ENCODE assay signal across 14 cellular contexts in genomic region chr16:85381738-85382592, GRCh38.
DNase-seq lines count a peak whose midpoint lies in the region; ATAC-seq, FAIRE-seq and TF ChIP-seq lines count a peak whose summit lies in the region.
"Had no signal": no experiment of that assay in that cellular context is flagged by ENCODE, and none has a peak within 500 bp of the region (broad histone marks: within the 10 kb centered on the region; RNA-seq: fewer than 3 reads in every experiment).

No MANE protein-coding gene starts in this region.

- TF ChIP-seq EP300 in HepG2 (IDR thresholded peaks at IDR 0.05; ENCODE audit: low read depth in 2 of 2, low read length in 2 of 2) (no peak), HepG2 (CRISPR knock-in tag; IDR thresholded peaks at IDR 0.05; ENCODE audit: borderline replicate concordance) (no peak)

- in situ Hi-C loops in brain microvascular endothelial cell (cut with HindIII; ENCODE audit: low pct_ligation_motif_present, low sequenced_read_pairs): no loop called here
- in situ Hi-C loops in HepG2 (cut with HindIII; ENCODE audit: extremely low pct_ligation_motif_present, low pct_unique_long_range_greater_than_20kb): no loop called here
- in situ Hi-C loops in ACHN (cut with HindIII; ENCODE audit: low pct_ligation_motif_present, low pct_unique_long_range_greater_than_20kb, low sequenced_read_pairs): no loop called here

- no peaks in the 10 kb centered on the region for H3K79me2 ChIP-seq in HepG2 (ENCODE audit: insufficient read depth, low read length)

- H2AFZ ChIP-seq in HepG2 (ENCODE audit: low read length): no peak overlapping the region

- no peak for ATAC-seq in HepG2
- no peak for ATAC-seq in stimulated activated memory B cell treated with anti-CD40 and anti-IgM and Interleukin-4, amounts not matched to agents 10 μg/mL and 1 μg/mL and 100 μg/mL, for 72 hours
- ATAC-seq in HG02798 (IDR thresholded peaks at IDR 0.05; ENCODE audit: poor library complexity, unreplicated experiment): no peak
- ATAC-seq: psoas muscle had no signal

- H3K36me3 ChIP-seq in CD8-positive, alpha-beta memory T cell (ENCODE audit: insufficient read depth, low read length): no peaks in the 10 kb centered on the region
- H3K36me3 ChIP-seq in brain microvascular endothelial cell (replicated peaks) (no peaks in the 10 kb centered on the region), HepG2 (replicated peaks in 1 of 2; ENCODE audit: control insufficient read depth in 1 of 2, insufficient read depth in 2 of 2, low read length in 2 of 2) (no peaks in the 10 kb centered on the region)

- H3K27ac Mint-ChIP-seq in CD8-positive, alpha-beta memory T cell: no peak overlapping the region
- no peak overlapping the region for H3K27ac Mint-ChIP-seq in stimulated activated memory B cell treated with anti-CD40 and anti-IgM and Interleukin-4, amounts not matched to agents 10 μg/mL and 1 μg/mL and 100 μg/mL, for 72 hours

- no peaks in the 10 kb centered on the region for H3K27me3 ChIP-seq in CD8-positive, alpha-beta memory T cell (ENCODE audit: insufficient read depth, low read length, poor library complexity, severe bottlenecking)
- H3K27me3 ChIP-seq in brain microvascular endothelial cell (replicated peaks) (no peaks in the 10 kb centered on the region), HepG2 (ENCODE audit: control insufficient read depth in 1 of 2, insufficient read depth in 2 of 2, low read length in 2 of 2) (peaks cover 3 to 25% of the 10 kb centered on the region in 2 experiments; a peak in 3 of 5 replicates)

- no peak for TF ChIP-seq RAD21 in HepG2 (CRISPR knock-in tag; IDR thresholded peaks at IDR 0.05)

- TF ChIP-seq CTCF in brain microvascular endothelial cell (IDR thresholded peaks at IDR 0.05; ENCODE audit: low read depth, low read length, missing control alignments) (no peak), HepG2 (CRISPR knock-in tag; IDR thresholded peaks at IDR 0.05) (no peak)

- no TSS peak for BruUV-seq in HepG2 (replicated peaks; lab: Mats Ljungman, UMichigan)

- intact Hi-C loops in HepG2 (cut with micrococcal nuclease; ENCODE audit: unreplicated experiment): no loop called here

- peaks cover 8 to 26% of the 10 kb centered on the region in 2 donors for H3K27me3 Mint-ChIP-seq in CD8-positive, alpha-beta memory T cell
- peaks cover 59% of the 10 kb centered on the region for H3K27me3 Mint-ChIP-seq in stimulated activated memory B cell treated with anti-CD40 and anti-IgM and Interleukin-4, amounts not matched to agents 10 μg/mL and 1 μg/mL and 100 μg/mL, for 72 hours

- H3K27ac ChIP-seq in CD8-positive, alpha-beta memory T cell (ENCODE audit: low read depth, low read length): peak overlapping the region; percentile 38
- H3K27ac ChIP-seq in brain microvascular endothelial cell (peak overlapping the region; percentile 35), HepG2 (ENCODE audit: extremely low read length, insufficient read depth, low read length) (no peak overlapping the region)
- H3K27ac ChIP-seq: psoas muscle had no signal

- no peaks in the 10 kb centered on the region; the same call in 1 of the 2 replicates for H4K20me1 ChIP-seq in HepG2 (ENCODE audit: insufficient read depth, low read length)

- H3K4me3 Mint-ChIP-seq in CD8-positive, alpha-beta memory T cell: no peak overlapping the region
- no peak overlapping the region for H3K4me3 Mint-ChIP-seq in stimulated activated memory B cell treated with anti-CD40 and anti-IgM and Interleukin-4, amounts not matched to agents 10 μg/mL and 1 μg/mL and 100 μg/mL, for 72 hours

- H3K4me1 ChIP-seq in CD8-positive, alpha-beta memory T cell (ENCODE audit: insufficient read depth, low read length): no peaks in the 10 kb centered on the region
- H3K4me1 ChIP-seq in HepG2 (ENCODE audit: insufficient read depth, low read length): peaks cover 58% of the 10 kb centered on the region

- no peak overlapping the region for H3K4me2 ChIP-seq in HepG2 (ENCODE audit: low read depth, low read length)

- H3K9me3 Mint-ChIP-seq in CD8-positive, alpha-beta memory T cell: no peaks in the 10 kb centered on the region
- H3K9me3 Mint-ChIP-seq in stimulated activated memory B cell treated with anti-CD40 and anti-IgM and Interleukin-4, amounts not matched to agents 10 μg/mL and 1 μg/mL and 100 μg/mL, for 72 hours: peaks cover 3% of the 10 kb centered on the region

- no peak overlapping the region for H3K9ac ChIP-seq in HepG2 (ENCODE audit: insufficient read depth, low read depth, low read length)

- DNase-seq in CD8-positive, alpha-beta memory T cell: no peak
- DNase-seq in NCI-H1694 (lab: John Stamatoyannopoulos, UW) (peak; percentile 45), brain microvascular endothelial cell (peak; percentile 60), HepG2 (ENCODE audit: low spot score) (no peak), ACHN (no peak), COR-L47 (lab: John Stamatoyannopoulos, UW) (no peak)
- DNase-seq: activated CD4-positive, CD25-positive, alpha-beta regulatory T cell treated with anti-CD3 and anti-CD28 coated beads, Interleukin-2, amount 50 U/mL, for 72 hours; activated T-cell treated with anti-CD3 and anti-CD28 coated beads, Interleukin-2, amount 50 U/mL, for 48 hours; NCI-H345; SHP77 treated with DMSO at 0.1 percent for 48 hours had no signal

- POLR2A ChIA-PET in CD8-positive, alpha-beta memory T cell (lab: Charles Lee): no interaction called here
- POLR2A ChIA-PET in HepG2 (lab: Yijun Ruan, JAX): no interaction called here

- 22% methylated on average over 10 of the region's 26 CpGs for WGBS in HepG2 (ENCODE audit: low lambda C conversion rate)

- FAIRE-seq in HepG2 (lab: Jason Lieb, UNC): no peak

- H3K9me3 ChIP-seq in CD8-positive, alpha-beta memory T cell (ENCODE audit: low read length): no peaks in the 10 kb centered on the region
- no peaks in the 10 kb centered on the region for H3K9me3 ChIP-seq in HepG2 (ENCODE audit: low read length)
- H3K9me3 ChIP-seq: psoas muscle had no signal

- H3K4me3 ChIP-seq in CD8-positive, alpha-beta memory T cell (ENCODE audit: low read length): no peak overlapping the region
- H3K4me3 ChIP-seq in brain microvascular endothelial cell (ENCODE audit: low read depth, low read length) (no peak overlapping the region), HepG2 (replicated peaks in 1 of 3; ENCODE audit: insufficient read depth in 1 of 3, low read depth in 2 of 3, low read length in 3 of 3) (no peak overlapping the region)
- H3K4me3 ChIP-seq: lung, psoas muscle had no signal

- H3K4me1 Mint-ChIP-seq in CD8-positive, alpha-beta memory T cell: no peaks in the 10 kb centered on the region
- H3K4me1 Mint-ChIP-seq in stimulated activated memory B cell treated with anti-CD40 and anti-IgM and Interleukin-4, amounts not matched to agents 10 μg/mL and 1 μg/mL and 100 μg/mL, for 72 hours: no peaks in the 10 kb centered on the region

- no peak for TF ChIP-seq POLR2A in HepG2 (IDR thresholded peaks at IDR 0.05; ENCODE audit: insufficient read depth in 1 of 2, low read depth in 2 of 2, low read length in 2 of 2)

- no peaks in the 10 kb centered on the region for H3K36me3 Mint-ChIP-seq in CD8-positive, alpha-beta memory T cell
- H3K36me3 Mint-ChIP-seq in stimulated activated memory B cell treated with anti-CD40 and anti-IgM and Interleukin-4, amounts not matched to agents 10 μg/mL and 1 μg/mL and 100 μg/mL, for 72 hours: no peaks in the 10 kb centered on the region

- CTCF ChIA-PET in CD8-positive, alpha-beta memory T cell (lab: Charles Lee): no interaction called here
- CTCF ChIA-PET in HepG2 (lab: Yijun Ruan, JAX; ENCODE audit: low intra/inter-chr PET ratio, low total read pairs): no interaction called here

TF ChIP-seq in HepG2, 621 proteins besides CTCF, POLR2A, EP300 and RAD21 (continues in another document):
- 0 out of 2 replicates have a peak, but pooled peaks have one; percentile 17 for TF ChIP-seq NFKB2 (CRISPR knock-in tag; IDR thresholded peaks at IDR 0.05; ENCODE audit: borderline replicate concordance)
- peak; percentile 18; the same call in 1 of the 2 replicates for TF ChIP-seq ZNF687 (CRISPR knock-in tag; IDR thresholded peaks at IDR 0.05)
- no peak for TF ChIP-seq LCORL (IDR thresholded peaks at IDR 0.05)
- TF ChIP-seq LCORL (CRISPR knock-in tag; IDR thresholded peaks at IDR 0.05): 0 out of 2 replicates have a peak, but pooled peaks have one; percentile 29
- no peak for TF ChIP-seq ATF1 (CRISPR knock-in tag; IDR thresholded peaks at IDR 0.05)

Comparison
In these comparisons a context has a peak if more than half of its experiments do, and no peak if none do; other contexts are left out.
1. DNase-seq: peak in NCI-H1694 (single experiment) and brain microvascular endothelial cell (single experiment); none in CD8-positive, alpha-beta memory T cell (0 of 5), HepG2 (single experiment), ACHN (single experiment) and COR-L47 (single experiment).